ENCODE assay signal across 36 cellular contexts in genomic region chr6:47598367-47598766, GRCh38.
DNase-seq lines count a peak whose midpoint lies in the region; ATAC-seq, FAIRE-seq and TF ChIP-seq lines count a peak whose summit lies in the region.
"Had no signal": no experiment of that assay in that cellular context is flagged by ENCODE, and none has a peak within 500 bp of the region (broad histone marks: within the 10 kb centered on the region; RNA-seq: fewer than 3 reads in every experiment).

No MANE protein-coding gene starts in this region.

- CTCF ChIA-PET in SK-N-SH (lab: Yijun Ruan, JAX) (no interaction called here), HEK293 (lab: Yijun Ruan, JAX) (interaction anchor here (0.5 kb wide), 1 partner anchor 738 kb away, joined by 5 read pairs; no protein-coding TSS in a partner anchor), K562 (lab: Yijun Ruan, JAX; ENCODE audit: low intra/inter-chr PET ratio) (no interaction called here)
- CTCF ChIA-PET in activated CD8-positive, alpha-beta T cell treated with anti-CD3 and anti-CD28 coated beads, Interleukin-2, amount 10 ng/mL, durations not matched to agents 7 days and 5 days (lab: Charles Lee) = no interaction called here
- CTCF ChIA-PET in activated CD8-positive, alpha-beta T cell treated with anti-CD3 and anti-CD28 coated beads for 36 hours (lab: Charles Lee) = no interaction called here

- TF ChIP-seq EP300 in SK-N-SH (IDR thresholded peaks at IDR 0.05; ENCODE audit: borderline replicate concordance in 1 of 2, low read depth in 1 of 2, low read length in 1 of 2) (no peak), K562 (IDR thresholded peaks at IDR 0.05; ENCODE audit: low read length) (no peak)

- peaks cover 5% of the 10 kb centered on the region for H3F3A ChIP-seq in SK-N-SH (replicated peaks; ENCODE audit: insufficient read depth)

- H3K27me3 Mint-ChIP-seq in activated CD8-positive, alpha-beta T cell treated with anti-CD3 and anti-CD28 coated beads, Interleukin-2, amount 10 ng/mL, durations not matched to agents 7 days and 5 days (ENCODE audit: low read depth) = no peaks in the 10 kb centered on the region
- H3K27me3 Mint-ChIP-seq in activated CD8-positive, alpha-beta T cell treated with anti-CD3 and anti-CD28 coated beads for 36 hours = no peaks in the 10 kb centered on the region
- H3K27me3 Mint-ChIP-seq: B cell; CD4-positive, alpha-beta memory T cell; CD4-positive, alpha-beta T cell; CD4-positive, CD25-positive, alpha-beta regulatory T cell; CD8-positive, alpha-beta memory T cell had no signal

- POLR2A ChIA-PET in SK-N-SH (lab: Yijun Ruan, JAX) = no interaction called here
- POLR2A ChIA-PET in activated CD8-positive, alpha-beta T cell treated with anti-CD3 and anti-CD28 coated beads, Interleukin-2, amount 10 ng/mL, durations not matched to agents 7 days and 5 days (lab: Charles Lee) = no interaction called here
- POLR2A ChIA-PET in activated CD8-positive, alpha-beta T cell treated with anti-CD3 and anti-CD28 coated beads for 36 hours (lab: Charles Lee) = no interaction called here
- POLR2A ChIA-PET in HEK293 (lab: Yijun Ruan, JAX) = no interaction called here
- POLR2A ChIA-PET in K562 (lab: Yijun Ruan, JAX) = interaction anchor here (1.4 kb wide), 1 partner anchor 110 kb away, joined by 3 read pairs; no protein-coding TSS in a partner anchor

- H3K36me3 Mint-ChIP-seq in activated CD8-positive, alpha-beta T cell treated with anti-CD3 and anti-CD28 coated beads, Interleukin-2, amount 10 ng/mL, durations not matched to agents 7 days and 5 days (ENCODE audit: low read depth) = peaks cover 31% of the 10 kb centered on the region
- peaks cover 27% of the 10 kb centered on the region for H3K36me3 Mint-ChIP-seq in activated CD8-positive, alpha-beta T cell treated with anti-CD3 and anti-CD28 coated beads for 36 hours (ENCODE audit: low read depth)

- H3K79me2 ChIP-seq in SK-N-SH (ENCODE audit: insufficient read depth) (no peaks in the 10 kb centered on the region), K562 (ENCODE audit: control insufficient read depth, insufficient read depth, low read length) (no peaks in the 10 kb centered on the region)

- no peak for TF ChIP-seq RAD21 in SK-N-SH (IDR thresholded peaks at IDR 0.05; ENCODE audit: low read length)
- TF ChIP-seq RAD21 in K562 (CRISPR knock-in tag; conservative IDR thresholded peaks at IDR 0.05 in 1 of 2, IDR thresholded peaks at IDR 0.05 in 1 of 2) = no peak

- H3K4me3 ChIP-seq in SK-N-SH (ENCODE audit: low read depth in 2 of 2, low read length in 1 of 2) = no peak overlapping the region
- H3K4me3 ChIP-seq in HEK293 (ENCODE audit: low read depth, low read length) = no peak overlapping the region
- H3K4me3 ChIP-seq in K562 = no peak overlapping the region
- no peak overlapping the region for H3K4me3 ChIP-seq in spleen
- H3K4me3 ChIP-seq: A549; BLaER1; BLaER1 treated with 17β-estradiol and CSF1 and Interleukin-3, amounts not matched to agents 10 nM and 100 nM had no signal

- H2AFZ ChIP-seq in SK-N-SH (ENCODE audit: low read depth) (no peak overlapping the region), K562 (ENCODE audit: low read depth, low read length) (no peak overlapping the region)

- TF ChIP-seq POLR2A in K562 (conservative IDR thresholded peaks at IDR 0.05) (no peak), spleen (IDR thresholded peaks at IDR 0.05) (no peak)

- H4K20me1 ChIP-seq in SK-N-SH (ENCODE audit: insufficient read depth) = no peaks in the 10 kb centered on the region
- no peaks in the 10 kb centered on the region for H4K20me1 ChIP-seq in K562 (replicated peaks; ENCODE audit: control insufficient read depth, insufficient read depth, low read length)
- H4K20me1 ChIP-seq: BLaER1; BLaER1 treated with 17β-estradiol and CSF1 and Interleukin-3, amounts not matched to agents 10 nM and 100 nM had no signal

- H3K9me3 Mint-ChIP-seq in activated CD8-positive, alpha-beta T cell treated with anti-CD3 and anti-CD28 coated beads, Interleukin-2, amount 10 ng/mL, durations not matched to agents 7 days and 5 days (ENCODE audit: insufficient read depth) = no peaks in the 10 kb centered on the region
- H3K9me3 Mint-ChIP-seq in activated CD8-positive, alpha-beta T cell treated with anti-CD3 and anti-CD28 coated beads for 36 hours = no peaks in the 10 kb centered on the region
- H3K9me3 Mint-ChIP-seq: CD4-positive, alpha-beta memory T cell; CD4-positive, alpha-beta T cell; CD8-positive, alpha-beta memory T cell; CD8-positive, alpha-beta T cell had no signal

- H3K9me2 ChIP-seq in SK-N-SH = no peaks in the 10 kb centered on the region

- no peaks in the 10 kb centered on the region for H3K27me3 ChIP-seq in SK-N-SH (ENCODE audit: insufficient read depth)
- H3K27me3 ChIP-seq in K562 (ENCODE audit: control insufficient read depth in 2 of 2, insufficient read depth in 2 of 2, low read length in 2 of 2) = no peaks in the 10 kb centered on the region
- H3K27me3 ChIP-seq in spleen (replicated peaks in 1 of 7) = no peaks in the 10 kb centered on the region
- H3K27me3 ChIP-seq: BE2C; BLaER1; BLaER1 treated with 17β-estradiol and CSF1 and Interleukin-3, amounts not matched to agents 10 nM and 100 nM had no signal

- H3K27ac Mint-ChIP-seq in activated CD8-positive, alpha-beta T cell treated with anti-CD3 and anti-CD28 coated beads, Interleukin-2, amount 10 ng/mL, durations not matched to agents 7 days and 5 days = peak overlapping the region; percentile 43
- no peak overlapping the region for H3K27ac Mint-ChIP-seq in activated CD8-positive, alpha-beta T cell treated with anti-CD3 and anti-CD28 coated beads for 36 hours
- H3K27ac Mint-ChIP-seq: B cell; CD14-positive monocyte; CD4-positive, alpha-beta T cell; CD8-positive, alpha-beta T cell had no signal

- no peaks in the 10 kb centered on the region for H3K4me1 ChIP-seq in SK-N-SH (ENCODE audit: control insufficient read depth in 1 of 2, insufficient read depth in 2 of 2, low read depth in 1 of 2, low read length in 1 of 2)
- no peaks in the 10 kb centered on the region for H3K4me1 ChIP-seq in HEK293 (ENCODE audit: control insufficient read depth, insufficient read depth, low read length)
- H3K4me1 ChIP-seq in K562 (replicated peaks in 1 of 2; ENCODE audit: control insufficient read depth in 2 of 2, insufficient read depth in 2 of 2, low read length in 2 of 2) = no peaks in the 10 kb centered on the region
- no peaks in the 10 kb centered on the region for H3K4me1 ChIP-seq in spleen
- H3K4me1 ChIP-seq: A549; BE2C; BLaER1; BLaER1 treated with 17β-estradiol and CSF1 and Interleukin-3, amounts not matched to agents 10 nM and 100 nM had no signal

- no TSS peak for BruUV-seq in K562 (replicated peaks; lab: Mats Ljungman, UMichigan)

- ATAC-seq in SK-N-SH treated with all-trans-retinoic acid at 6 μM for 48 hours (no peak), K562 (no peak), HG02759 (IDR thresholded peaks at IDR 0.05; ENCODE audit: unreplicated experiment) (no peak)
- no peak for ATAC-seq in activated CD8-positive, alpha-beta T cell treated with anti-CD3 and anti-CD28 coated beads, Interleukin-2, amount 10 ng/mL, durations not matched to agents 7 days and 5 days
- no peak for ATAC-seq in activated CD8-positive, alpha-beta T cell treated with anti-CD3 and anti-CD28 coated beads for 36 hours
- ATAC-seq: A549; CD8-positive, alpha-beta T cell had no signal

- no peak overlapping the region for H3K27ac ChIP-seq in SK-N-SH (ENCODE audit: low read depth in 2 of 2, low read length in 1 of 2)
- H3K27ac ChIP-seq in HEK293 (ENCODE audit: extremely low read depth, low read depth, low read length) = no peak overlapping the region
- H3K27ac ChIP-seq in K562 (ENCODE audit: extremely low read depth, low read depth, low read length) = no peak overlapping the region
- no peak overlapping the region for H3K27ac ChIP-seq in spleen
- H3K27ac ChIP-seq: 22Rv1; A549; BLaER1; BLaER1 treated with 17β-estradiol and CSF1 and Interleukin-3, amounts not matched to agents 10 nM and 100 nM; C4-2B had no signal

- H3K9ac ChIP-seq in SK-N-SH = no peak overlapping the region
- no peak overlapping the region for H3K9ac ChIP-seq in K562 (ENCODE audit: insufficient read depth in 1 of 2, low read depth in 2 of 2, low read length in 2 of 2)
- H3K9ac ChIP-seq: BLaER1; BLaER1 treated with 17β-estradiol and CSF1 and Interleukin-3, amounts not matched to agents 10 nM and 100 nM had no signal

- in situ Hi-C loops in K562 (cut with MboI) = no loop called here

- H3K4me1 Mint-ChIP-seq in activated CD8-positive, alpha-beta T cell treated with anti-CD3 and anti-CD28 coated beads, Interleukin-2, amount 10 ng/mL, durations not matched to agents 7 days and 5 days (ENCODE audit: low read depth) = no peaks in the 10 kb centered on the region
- H3K4me1 Mint-ChIP-seq in activated CD8-positive, alpha-beta T cell treated with anti-CD3 and anti-CD28 coated beads for 36 hours (ENCODE audit: low read depth) = no peaks in the 10 kb centered on the region
- H3K4me1 Mint-ChIP-seq: B cell, CD14-positive monocyte had no signal

- H3K9me1 ChIP-seq in K562 (ENCODE audit: control insufficient read depth, insufficient read depth, low read length) = no peaks in the 10 kb centered on the region

- H3K9me3 ChIP-seq in SK-N-SH = no peaks in the 10 kb centered on the region
- no peaks in the 10 kb centered on the region for H3K9me3 ChIP-seq in HEK293 (ENCODE audit: control insufficient read depth, insufficient read depth, low read depth, low read length)
- H3K9me3 ChIP-seq in K562 (replicated peaks; ENCODE audit: control insufficient read depth, insufficient read depth, low read depth, low read length) = no peaks in the 10 kb centered on the region
- no peaks in the 10 kb centered on the region for H3K9me3 ChIP-seq in spleen
- H3K9me3 ChIP-seq: A549; BE2C; BLaER1; BLaER1 treated with 17β-estradiol and CSF1 and Interleukin-3, amounts not matched to agents 10 nM and 100 nM; Caco-2 had no signal

- TF ChIP-seq CTCF in SK-N-SH (IDR thresholded peaks at IDR 0.05) (no peak), HEK293 (tag by site-specific recombination; IDR thresholded peaks at IDR 0.05) (no peak), K562 (IDR thresholded peaks at IDR 0.05 in 2 of 3, conservative IDR thresholded peaks at IDR 0.05 in 1 of 3; ENCODE audit: insufficient read depth in 2 of 3, low read depth in 1 of 3, low read length in 3 of 3) (no peak), spleen (IDR thresholded peaks at IDR 0.05 in 8 of 11, conservative IDR thresholded peaks at IDR 0.05 in 3 of 11) (no peak)
- TF ChIP-seq CTCF in activated CD8-positive, alpha-beta T cell treated with anti-CD3 and anti-CD28 coated beads for 36 hours (IDR thresholded peaks at IDR 0.05) = no peak

- no peak for DNase-seq in SK-N-SH
- DNase-seq in activated CD8-positive, alpha-beta T cell treated with anti-CD3 and anti-CD28 coated beads, Interleukin-2, amount 10 ng/mL, durations not matched to agents 7 days and 5 days = no peak
- no peak for DNase-seq in activated CD8-positive, alpha-beta T cell treated with anti-CD3 and anti-CD28 coated beads for 36 hours
- no peak for DNase-seq in K562 (ENCODE audit: extremely low read depth in 1 of 4, low spot score in 3 of 4)
- no peak for DNase-seq in spleen
- DNase-seq: 8988T; ACHN; AML-193; BE2C; C1 segment of cervical spinal cord; Caco-2; Calu3; CD4-positive, alpha-beta T cell; CD4-positive, CD25-positive, alpha-beta regulatory T cell; CD8-positive, alpha-beta memory T cell; CD8-positive, alpha-beta T cell; COR-L47; DMS 273 treated with DMSO at 0.1 percent for 48 hours; DMS153; DMS53; DMS79; DMS79 treated with DMSO at 0.1 percent for 48 hours; DND-41; EL had no signal

- H3K4me2 ChIP-seq in SK-N-SH = no peak overlapping the region
- no peak overlapping the region for H3K4me2 ChIP-seq in K562 (ENCODE audit: insufficient read depth, low read length)
- H3K4me2 ChIP-seq: A549; BLaER1; BLaER1 treated with 17β-estradiol and CSF1 and Interleukin-3, amounts not matched to agents 10 nM and 100 nM had no signal

- intact Hi-C loops in activated CD8-positive, alpha-beta T cell treated with anti-CD3 and anti-CD28 coated beads for 36 hours (cut with micrococcal nuclease) = no loop called here
- intact Hi-C loops in K562 (cut with micrococcal nuclease) = no loop called here
- intact Hi-C loops in spleen (cut with DNase I; ENCODE audit: low total_unique reads) = no loop called here

- no peak overlapping the region for H3K4me3 Mint-ChIP-seq in activated CD8-positive, alpha-beta T cell treated with anti-CD3 and anti-CD28 coated beads, Interleukin-2, amount 10 ng/mL, durations not matched to agents 7 days and 5 days
- no peak overlapping the region for H3K4me3 Mint-ChIP-seq in activated CD8-positive, alpha-beta T cell treated with anti-CD3 and anti-CD28 coated beads for 36 hours
- H3K4me3 Mint-ChIP-seq: B cell; CD14-positive monocyte; CD4-positive, alpha-beta memory T cell; CD4-positive, alpha-beta T cell; CD4-positive, CD25-positive, alpha-beta regulatory T cell; CD8-positive, alpha-beta memory T cell; CD8-positive, alpha-beta T cell had no signal

- FAIRE-seq in K562 (lab: Jason Lieb, UNC) = no peak
- FAIRE-seq: A549, D721Med had no signal

- WGBS in SK-N-SH (ENCODE audit: low lambda C conversion rate) = 91% methylated on average over 4 of the region's 4 CpGs
- WGBS in K562 (ENCODE audit: insufficient coverage, low coverage, missing lambda C conversion rate) = 93% methylated on average over 4 of the region's 4 CpGs
- 74 to 99% (median 84%) methylated on average over 4 of the region's 4 CpGs for WGBS in spleen, 5 donors

- H3K36me3 ChIP-seq in SK-N-SH (replicated peaks in 1 of 2; ENCODE audit: control insufficient read depth in 1 of 2, insufficient read depth in 2 of 2, low read length in 1 of 2) (peaks cover 19 to 35% of the 10 kb centered on the region in 2 experiments), HEK293 (ENCODE audit: control insufficient read depth in 2 of 2, insufficient read depth in 1 of 2, low read length in 2 of 2) (peaks cover 26 to 35% of the 10 kb centered on the region in 2 experiments), K562 (ENCODE audit: control insufficient read depth, insufficient read depth, low read length) (peaks cover 67% of the 10 kb centered on the region), spleen (peaks cover 0 to 47% (median 30%) of the 10 kb centered on the region in 6 donors)
